Comparison of ENCODE assay signal across 13 cellular contexts in the genomic region with DNA sequence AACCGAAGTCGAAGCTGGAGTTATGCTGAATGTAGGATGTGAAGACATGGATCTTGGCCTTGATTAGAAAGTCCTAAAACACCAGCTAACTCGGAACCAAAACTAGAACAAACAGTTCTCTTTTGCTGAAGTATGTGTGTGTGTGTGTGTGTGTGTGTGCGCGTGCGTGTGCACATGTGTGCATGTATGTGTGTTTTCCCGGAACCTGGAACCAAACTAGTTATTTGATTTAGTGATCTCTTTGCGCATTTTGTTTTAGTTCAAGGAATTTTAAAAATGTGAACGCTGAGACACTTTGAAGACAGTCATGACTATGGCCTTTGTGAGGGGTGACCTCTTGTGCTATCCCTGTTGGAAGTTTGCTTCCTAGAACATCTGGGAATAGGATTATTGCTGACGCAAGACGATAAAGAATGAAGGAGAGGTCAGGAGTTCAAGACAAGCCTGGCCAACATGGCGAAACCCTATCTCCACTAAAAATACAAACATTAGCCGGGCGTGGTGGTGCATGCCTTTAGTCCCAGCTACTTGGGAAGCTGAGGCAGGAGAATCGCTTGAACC. TPM values are rescaled to one million over a fixed set of nuclear protein-coding genes. Genes with fewer than 3 reads are reported as not detected.
A peak's percentile ranks its signal among the peaks of the same experiment; 100 is the strongest.
DNase-seq lines count a peak whose midpoint lies in the region; TF ChIP-seq lines count a peak whose summit lies in the region.
"Had no signal": no experiment of that assay in that cellular context is flagged by ENCODE, and none has a peak within 500 bp of the region (broad histone marks: within the 10 kb centered on the region; RNA-seq: fewer than 3 reads in every experiment).

No MANE protein-coding gene starts in this region.

- H3K27ac ChIP-seq in AG04450 (ENCODE audit: low read depth, low read length) (peak overlapping the region; percentile 78), parathyroid adenoma (peak overlapping the region; percentile 53)

- H3K9me3 ChIP-seq in AG04450 (ENCODE audit: control insufficient read depth, insufficient read depth, low read length): no peaks in the 10 kb centered on the region
- no peaks in the 10 kb centered on the region for H3K9me3 ChIP-seq in parathyroid adenoma (ENCODE audit: control insufficient read depth, low read length)

- TF ChIP-seq CTCF in AG04450 (IDR thresholded peaks at IDR 0.05; ENCODE audit: low read depth, low read length) (no peak), fibroblast of villous mesenchyme (IDR thresholded peaks at IDR 0.05; ENCODE audit: insufficient read depth, low read depth, low read length) (no peak), parathyroid adenoma (IDR thresholded peaks at IDR 0.05) (no peak)

- H3K27me3 ChIP-seq in AG04450 (ENCODE audit: control insufficient read depth, insufficient read depth, low read length) (no peaks in the 10 kb centered on the region), parathyroid adenoma (ENCODE audit: control insufficient read depth, insufficient read depth, low read length) (no peaks in the 10 kb centered on the region)

- no peak overlapping the region for H3K9ac ChIP-seq in parathyroid adenoma

- H3K36me3 ChIP-seq in parathyroid adenoma (ENCODE audit: control insufficient read depth, insufficient read depth, low read length): no peaks in the 10 kb centered on the region

- H3K4me2 ChIP-seq in parathyroid adenoma (ENCODE audit: low read length): no peak overlapping the region

- DNase-seq in AG04450 (ENCODE audit: low read depth, low spot score): peak; percentile 58
- peak; percentile 91 for DNase-seq in amniotic epithelial cell (ENCODE audit: low read depth)
- DNase-seq in fibroblast of villous mesenchyme (ENCODE audit: low read depth): peak; percentile 98
- DNase-seq in NCI-H1694 treated with DMSO at 0.1 percent for 48 hours (lab: John Stamatoyannopoulos, UW): no peak
- no peak for DNase-seq in NCI-H2081 (lab: John Stamatoyannopoulos, UW)
- no peak for DNase-seq in NCI-H1105 (lab: John Stamatoyannopoulos, UW)
- DNase-seq in inferior parietal cortex (ENCODE audit: extremely low spot score): no peak
- DNase-seq: activated CD8-positive, alpha-beta T cell treated with anti-CD3 and anti-CD28 coated beads, Interleukin-2, amount 10 ng/mL, durations not matched to agents 7 days and 5 days; amniotic stem cell; erythroblast; NCI-H1417; T-helper 2 cell had no signal

- peaks cover under 1% of the 10 kb centered on the region for H3K4me1 ChIP-seq in parathyroid adenoma

- CTCF ChIA-PET in AG04450 (lab: Charles Lee): interaction anchor here (1.7 to 2.4 kb wide), 2 partner anchors 20 to 146 kb away, joined by 4 to 9 read pairs; no protein-coding TSS in a partner anchor

- no peaks in the 10 kb centered on the region for H3K79me2 ChIP-seq in parathyroid adenoma

- no peak overlapping the region for H2AFZ ChIP-seq in parathyroid adenoma

- H3K4me3 ChIP-seq in AG04450 (ENCODE audit: low read depth, low read length) (no peak overlapping the region), fibroblast of villous mesenchyme (ENCODE audit: low read depth, low read length) (no peak overlapping the region), parathyroid adenoma (ENCODE audit: low read depth, low read length) (no peak overlapping the region)

- POLR2A ChIA-PET in AG04450 (lab: Yijun Ruan, JAX): interaction anchor here (0.8 to 1.0 kb wide), 2 partner anchors 144 to 146 kb away, joined by 3 to 4 read pairs; no protein-coding TSS in a partner anchor

RNA-seq across cellular contexts. Expression of a gene that starts 23.8 kb away (rescaled TPM):
- 497 and 555 TPM in 2 replicates for polyA plus RNA-seq in AG04450 (2011; rRNA removed)
- polyA minus RNA-seq in AG04450 (2011; rRNA and poly(A)+ RNA removed): 400 and 514 TPM in 2 replicates
- 343 and 346 TPM in 2 replicates for total RNA-seq in fibroblast of villous mesenchyme

RNA-seq across cellular contexts. Expression of a gene that starts 37.7 kb away (rescaled TPM):
- 13.7 and 20.3 TPM in 2 replicates for polyA plus RNA-seq in AG04450 (2011; rRNA removed)
- polyA minus RNA-seq in AG04450 (2011; rRNA and poly(A)+ RNA removed): 9.9 and 11.5 TPM in 2 replicates
- 12.9 and 23.7 TPM in 2 replicates for total RNA-seq in fibroblast of villous mesenchyme

RNA-seq across cellular contexts. Expression of a gene that starts 45.5 kb away (rescaled TPM):
- polyA plus RNA-seq in AG04450 (2011; rRNA removed): 7.9 and 9.8 TPM in 2 replicates
- polyA minus RNA-seq in AG04450 (2011; rRNA and poly(A)+ RNA removed): 14.0 and 16.7 TPM in 2 replicates
- total RNA-seq in fibroblast of villous mesenchyme: 29.4 and 33.2 TPM in 2 replicates

Comparison
In these comparisons a context has a peak if more than half of its experiments do, and no peak if none do; other contexts are left out.
1. DNase-seq: peak in AG04450 (single experiment), amniotic epithelial cell (single experiment) and fibroblast of villous mesenchyme (single experiment); none in NCI-H1694 treated with DMSO at 0.1 percent for 48 hours (single experiment), NCI-H2081 (0 of 2), NCI-H1105 (single experiment) and inferior parietal cortex (single experiment).